ENCODE assay signal across 22 cellular contexts in genomic region chr22:38566726-38567504, GRCh38. TPM values are rescaled to one million over a fixed set of nuclear protein-coding genes. Genes with fewer than 3 reads are reported as not detected.
DNase-seq lines count a peak whose midpoint lies in the region; ATAC-seq and TF ChIP-seq lines count a peak whose summit lies in the region.
"Had no signal": no experiment of that assay in that cellular context is flagged by ENCODE, and none has a peak within 500 bp of the region (broad histone marks: within the 10 kb centered on the region; RNA-seq: fewer than 3 reads in every experiment).

No MANE protein-coding gene starts in this region.

- no peak overlapping the region for H2AFZ ChIP-seq in GM23248

- H3K4me1 ChIP-seq in GM23248 (ENCODE audit: insufficient read depth) (peaks cover 8% of the 10 kb centered on the region), stomach (peaks cover 5 to 21% (median 18%) of the 10 kb centered on the region in 4 donors), upper lobe of right lung (peaks cover 6% of the 10 kb centered on the region)
- H3K4me1 ChIP-seq: colonic mucosa had no signal

- TF ChIP-seq CTCF in osteocyte (IDR thresholded peaks at IDR 0.05) (no peak), stomach (IDR thresholded peaks at IDR 0.05) (no peak), upper lobe of right lung (IDR thresholded peaks at IDR 0.05) (no peak)

- H3K27me3 ChIP-seq in GM23248 (replicated peaks; ENCODE audit: insufficient read depth) (no peaks in the 10 kb centered on the region), stomach (no peaks in the 10 kb centered on the region), upper lobe of right lung (no peaks in the 10 kb centered on the region)
- H3K27me3 ChIP-seq: BE2C, colonic mucosa had no signal

- no peak for TF ChIP-seq EP300 in stomach (IDR thresholded peaks at IDR 0.05)

- no peaks in the 10 kb centered on the region for H3K9me3 Mint-ChIP-seq in osteocyte (ENCODE audit: unreplicated experiment)
- H3K9me3 Mint-ChIP-seq: activated CD4-positive, alpha-beta T cell treated with anti-CD3 and anti-CD28 coated beads, Interleukin-2, amount 10 ng/mL, durations not matched to agents 7 days and 5 days had no signal

- peak overlapping the region; percentile 42 for H3K27ac Mint-ChIP-seq in osteocyte (ENCODE audit: unreplicated experiment)
- H3K27ac Mint-ChIP-seq: activated CD4-positive, alpha-beta T cell treated with anti-CD3 and anti-CD28 coated beads, Interleukin-2, amount 10 ng/mL, durations not matched to agents 7 days and 5 days had no signal

- intact Hi-C loops in stomach (cut with DNase I; ENCODE audit: low total_unique reads) (no loop called here), upper lobe of right lung (cut with DNase I) (no loop called here)

- peaks cover 29% of the 10 kb centered on the region; the same call in 1 of the 2 replicates for H3F3A ChIP-seq in GM23248 (ENCODE audit: insufficient read depth)

- peak; percentile 43 for DNase-seq in GM23248
- DNase-seq in NCI-H1105 (lab: John Stamatoyannopoulos, UW) = peak; percentile 39
- DNase-seq in osteocyte (ENCODE audit: extremely low spot score, unreplicated experiment) = no peak
- DNase-seq in stomach = no peak
- DNase-seq in NCI-H1930 (lab: John Stamatoyannopoulos, UW) = no peak
- no peak for DNase-seq in upper lobe of right lung
- DNase-seq: activated CD4-positive, alpha-beta T cell treated with anti-CD3 and anti-CD28 coated beads, Interleukin-2, amount 10 ng/mL, durations not matched to agents 7 days and 5 days; activated CD8-positive, alpha-beta memory T cell treated with anti-CD3 and anti-CD28 coated beads, Interleukin-2, amount 50 U/mL, for 48 hours; activated gamma-delta T cell treated with Interleukin-2 at 50 U/mL for 16 hours; BE2C; colonic mucosa; foreskin fibroblast; kidney; mammary epithelial cell; NCI-H2081 treated with DMSO at 0.1 percent for 48 hours; NCI-H774; SHP77; stimulated activated CD4-positive, alpha-beta T cell treated with anti-CD3 and anti-CD28 coated beads, Interleukin-1b, Interleukin-23, amount 100 ng/mL, for 48 hours; stimulated activated naive CD8-positive, alpha-beta T cell treated with anti-CD3 and anti-CD28 coated beads, Interleukin-15, Interleukin-2, amounts not matched to agents 100 U/mL and 50 U/mL, for 24 hours; T-helper 1 cell had no signal

- no peak overlapping the region for H3K4me3 Mint-ChIP-seq in osteocyte (ENCODE audit: unreplicated experiment)
- H3K4me3 Mint-ChIP-seq: activated CD4-positive, alpha-beta T cell treated with anti-CD3 and anti-CD28 coated beads, Interleukin-2, amount 10 ng/mL, durations not matched to agents 7 days and 5 days had no signal

- 61 to 65% methylated on average over 3 of the region's 3 CpGs for WGBS in GM23248 (ENCODE audit: low coverage in 1 of 2, low lambda C conversion rate in 2 of 2, missing lambda C conversion rate in 2 of 2), 2 experiments
- 34 to 54% (median 47%) methylated on average over 3 of the region's 3 CpGs for WGBS in stomach, 5 donors

- H3K4me3 ChIP-seq in GM23248 (no peak overlapping the region), stomach (no peak overlapping the region), upper lobe of right lung (no peak overlapping the region)
- H3K4me3 ChIP-seq: colonic mucosa had no signal

- in situ Hi-C loops in GM23248 (cut with MboI) = no loop called here

- ATAC-seq in GM21576 (IDR thresholded peaks at IDR 0.05; ENCODE audit: unreplicated experiment) (no peak), upper lobe of right lung (no peak)
- ATAC-seq: stimulated activated naive CD8-positive, alpha-beta T cell treated with anti-CD3 and anti-CD28 coated beads, Interleukin-15, Interleukin-2, amounts not matched to agents 100 U/mL and 50 U/mL, for 24 hours had no signal

- no peaks in the 10 kb centered on the region for H3K27me3 Mint-ChIP-seq in osteocyte (ENCODE audit: unreplicated experiment)
- H3K27me3 Mint-ChIP-seq: activated CD4-positive, alpha-beta T cell treated with anti-CD3 and anti-CD28 coated beads, Interleukin-2, amount 10 ng/mL, durations not matched to agents 7 days and 5 days had no signal

- H3K9me3 ChIP-seq in GM23248 (ENCODE audit: low read depth) = no peaks in the 10 kb centered on the region
- H3K9me3 ChIP-seq in stomach = no peaks in the 10 kb centered on the region
- H3K9me3 ChIP-seq in upper lobe of right lung = no peaks in the 10 kb centered on the region
- H3K9me3 ChIP-seq: BE2C, colonic mucosa had no signal

- no peaks in the 10 kb centered on the region for H3K36me3 Mint-ChIP-seq in osteocyte (ENCODE audit: unreplicated experiment)

- H3K9ac ChIP-seq in GM23248 = no peak overlapping the region

- H3K79me2 ChIP-seq in GM23248 (ENCODE audit: insufficient read depth) = no peaks in the 10 kb centered on the region

- no peak for TF ChIP-seq POLR2A in stomach (IDR thresholded peaks at IDR 0.05)

- no peak overlapping the region for H3K4me2 ChIP-seq in GM23248 (ENCODE audit: unreplicated experiment)

- no peaks in the 10 kb centered on the region for H4K20me1 ChIP-seq in GM23248 (ENCODE audit: insufficient read depth)

- H3K27ac ChIP-seq in GM23248 (no peak overlapping the region), cingulate gyrus (ENCODE audit: low read depth, low read length) (peak overlapping the region; percentile 75), stomach (no peak overlapping the region), upper lobe of right lung (no peak overlapping the region)
- H3K27ac ChIP-seq: colonic mucosa had no signal

- no peaks in the 10 kb centered on the region for H3K36me3 ChIP-seq in GM23248 (ENCODE audit: low read depth)
- no peaks in the 10 kb centered on the region for H3K36me3 ChIP-seq in stomach
- H3K36me3 ChIP-seq in upper lobe of right lung = no peaks in the 10 kb centered on the region
- H3K36me3 ChIP-seq: BE2C, colonic mucosa had no signal

- no peaks in the 10 kb centered on the region for H3K9me2 ChIP-seq in GM23248 (ENCODE audit: insufficient read depth)

- peaks cover 30% of the 10 kb centered on the region for H3K4me1 Mint-ChIP-seq in osteocyte (ENCODE audit: unreplicated experiment)

RNA-seq across cellular contexts. Expression of gene DMC1, which starts 3.1 kb away (rescaled TPM):
- 3.7 and 11.8 TPM in 2 replicates for total RNA-seq in GM23248 (2014; rRNA removed; shearing (Covaris generic))
- polyA plus RNA-seq in GM23248 (2016; fragmentation: Nextera tagmentation; extraction: Ambion mirVana) (1.4 and 2.7 TPM in 2 replicates), stomach (under 1 TPM; 0.37 to 0.46 (median 0.45) TPM)
- total RNA-seq in osteocyte (1.4 TPM in 2 replicates), stomach (10 to 100 TPM in 1 of 5 donors, not detected in 4; 10.1 TPM), upper lobe of right lung (not detected)

Comparison
In these comparisons a context has a peak if more than half of its experiments do, and no peak if none do; other contexts are left out.
1. DNase-seq: peak in GM23248 (single experiment) and NCI-H1105 (single experiment); none in osteocyte (single experiment), stomach (single experiment), NCI-H1930 (0 of 2) and upper lobe of right lung (single experiment).